10 cellular contexts compared by ENCODE assay signal in genomic region chr1:212901290-212901689, GRCh38. TPM values are rescaled to one million over a fixed set of nuclear protein-coding genes. Genes with fewer than 3 reads are reported as not detected.
"Had no signal": no experiment of that assay in that cellular context is flagged by ENCODE, and none has a peak within 500 bp of the region (broad histone marks: within the 10 kb centered on the region; RNA-seq: fewer than 3 reads in every experiment).

No MANE protein-coding gene starts in this region.

- H3K4me3 ChIP-seq: GM23248 had no signal

- FAIRE-seq: H1, H54, HTR-8/SVneo had no signal

- H3K27me3 Mint-ChIP-seq: IgD-negative memory B cell had no signal

- H2AFZ ChIP-seq: GM23248 had no signal

- H3K27ac ChIP-seq: GM23248 had no signal

- H3K27ac Mint-ChIP-seq: IgD-negative memory B cell had no signal

- H3K4me1 Mint-ChIP-seq: IgD-negative memory B cell had no signal

- H3K4me3 Mint-ChIP-seq: H9, IgD-negative memory B cell had no signal

- H3K9ac ChIP-seq: GM23248 had no signal

- DNase-seq: GM23248, H9, HCEC 1CT, KG1 had no signal

RNA-seq across cellular contexts. Expression of gene VASH2, which starts 49.1 kb away (rescaled TPM):
- total RNA-seq: GM23248 had no signal
- polyA plus RNA-seq: IgD-negative memory B cell had no signal

RNA-seq across cellular contexts. Expression of gene SPATA45, which starts 53.8 kb away (rescaled TPM):
- total RNA-seq: GM23248, HT-29, LHCN-M2 had no signal
- polyA plus RNA-seq: GM23248 had no signal
